8 cellular contexts compared by ENCODE assay signal in genomic region chr9:34701023-34701768, GRCh38. TPM values are rescaled to one million over a fixed set of nuclear protein-coding genes. Genes with fewer than 3 reads are reported as not detected.
A peak's percentile ranks its signal among the peaks of the same experiment; 100 is the strongest.
DNase-seq lines count a peak whose midpoint lies in the region; ATAC-seq, FAIRE-seq and TF ChIP-seq lines count a peak whose summit lies in the region.

No MANE protein-coding gene starts in this region.

- no peaks in the 10 kb centered on the region for H3K36me3 Mint-ChIP-seq in activated naive CD8-positive, alpha-beta T cell

- TF ChIP-seq POLR2A in GM12891 (IDR thresholded peaks at IDR 0.05; ENCODE audit: low read depth, low read length), result no peak

- H4K20me1 ChIP-seq in Karpas-422 (ENCODE audit: insufficient read depth, low read depth, low read length) (no peaks in the 10 kb centered on the region), SK-N-SH (ENCODE audit: insufficient read depth) (no peaks in the 10 kb centered on the region), osteoblast (ENCODE audit: insufficient read depth, low read length) (no peaks in the 10 kb centered on the region)

- peak; percentile 97 for ATAC-seq in Right ventricle myocardium superior (ENCODE audit: poor library complexity)
- no peak for ATAC-seq in GM21367 (IDR thresholded peaks at IDR 0.05; ENCODE audit: unreplicated experiment)

- H3K27ac ChIP-seq in Karpas-422 (ENCODE audit: low read length) (no peak overlapping the region), SK-N-SH (ENCODE audit: low read depth in 2 of 2, low read length in 1 of 2) (peak overlapping the region in 1 of 2 experiments; percentile 18; a peak in 2 of 4 replicates), osteoblast (ENCODE audit: low read depth, low read length) (no peak overlapping the region)

- H3K9ac ChIP-seq in Karpas-422 (ENCODE audit: low read length) (peak overlapping the region; percentile 47), SK-N-SH (peak overlapping the region; percentile 30; the same call in 1 of the 2 replicates)

- POLR2A ChIA-PET in SK-N-SH (lab: Yijun Ruan, JAX), result interaction anchor here (0.9 kb wide), 1 partner anchor 15 kb away, joined by 3 read pairs; no protein-coding TSS in a partner anchor

- intact Hi-C loops in Right ventricle myocardium superior (cut with DNase I), result loop anchor here (10.0 kb wide), 1 partner anchor 86 kb away; the partner anchor contains the start of gene RPP25L

- H3K27me3 ChIP-seq in Karpas-422 (ENCODE audit: low read length) (no peaks in the 10 kb centered on the region), SK-N-SH (ENCODE audit: insufficient read depth) (no peaks in the 10 kb centered on the region), osteoblast (ENCODE audit: insufficient read depth, low read length) (peaks cover 4% of the 10 kb centered on the region)

- H3K9me2 ChIP-seq in Karpas-422 (replicated peaks; ENCODE audit: insufficient read depth, low read length) (no peaks in the 10 kb centered on the region), SK-N-SH (no peaks in the 10 kb centered on the region)

- no peaks in the 10 kb centered on the region for H3K9me3 ChIP-seq in Karpas-422 (ENCODE audit: low read length)
- H3K9me3 ChIP-seq in SK-N-SH, result no peaks in the 10 kb centered on the region
- H3K9me3 ChIP-seq in osteoblast (ENCODE audit: low read depth, low read length), result no peaks in the 10 kb centered on the region

- FAIRE-seq in GM12891 (lab: Jason Lieb, UNC), result peak; percentile 77

- peaks cover 7% of the 10 kb centered on the region for H3K4me1 ChIP-seq in Karpas-422 (ENCODE audit: low read length)
- peaks cover 0 to 4% of the 10 kb centered on the region in 2 experiments; a peak in 1 of 4 replicates for H3K4me1 ChIP-seq in SK-N-SH (ENCODE audit: control insufficient read depth in 1 of 2, insufficient read depth in 2 of 2, low read depth in 1 of 2, low read length in 1 of 2)
- peaks cover 3% of the 10 kb centered on the region for H3K4me1 ChIP-seq in osteoblast (ENCODE audit: insufficient read depth, low read length)

- TF ChIP-seq EP300 in SK-N-SH (IDR thresholded peaks at IDR 0.05; ENCODE audit: borderline replicate concordance in 1 of 2, low read depth in 1 of 2, low read length in 1 of 2), result no peak

- peak; percentile 67 for TF ChIP-seq CTCF in SK-N-SH (IDR thresholded peaks at IDR 0.05)
- TF ChIP-seq CTCF in osteoblast (IDR thresholded peaks at IDR 0.05; ENCODE audit: extremely low read depth, low read depth, low read length), result peak; percentile 71

- peak overlapping the region; percentile 66 for H3K4me3 Mint-ChIP-seq in activated naive CD8-positive, alpha-beta T cell

- peaks cover 3% of the 10 kb centered on the region for H3K27me3 Mint-ChIP-seq in activated naive CD8-positive, alpha-beta T cell

- no peaks in the 10 kb centered on the region for H3K79me2 ChIP-seq in Karpas-422 (ENCODE audit: low read length)
- H3K79me2 ChIP-seq in SK-N-SH (ENCODE audit: insufficient read depth), result no peaks in the 10 kb centered on the region
- H3K79me2 ChIP-seq in osteoblast (ENCODE audit: insufficient read depth, low read length), result no peaks in the 10 kb centered on the region

- peak; percentile 51 for TF ChIP-seq RAD21 in SK-N-SH (IDR thresholded peaks at IDR 0.05; ENCODE audit: low read length)

- H3K27ac Mint-ChIP-seq in activated naive CD8-positive, alpha-beta T cell, result no peak overlapping the region

- H2AFZ ChIP-seq in Karpas-422 (ENCODE audit: low read length) (peak overlapping the region; percentile 64; the same call in 1 of the 2 replicates), SK-N-SH (ENCODE audit: low read depth) (peak overlapping the region; percentile 62; the same call in 1 of the 2 replicates), osteoblast (ENCODE audit: low read length) (peak overlapping the region; percentile 98)

- peak overlapping the region; percentile 64 for H3K4me2 ChIP-seq in Karpas-422 (ENCODE audit: low read depth, low read length, poor library complexity, severe bottlenecking)
- peak overlapping the region; percentile 75 for H3K4me2 ChIP-seq in SK-N-SH
- peak overlapping the region; percentile 100 for H3K4me2 ChIP-seq in osteoblast (ENCODE audit: insufficient read depth, low read length)

- H3K36me3 ChIP-seq in Karpas-422 (ENCODE audit: insufficient read depth, low read length) (no peaks in the 10 kb centered on the region), SK-N-SH (replicated peaks in 1 of 2; ENCODE audit: control insufficient read depth in 1 of 2, insufficient read depth in 2 of 2, low read length in 1 of 2) (no peaks in the 10 kb centered on the region), osteoblast (ENCODE audit: insufficient read depth, low read length) (no peaks in the 10 kb centered on the region)

- H3F3A ChIP-seq in SK-N-SH (replicated peaks; ENCODE audit: insufficient read depth), result no peaks in the 10 kb centered on the region

- 60% methylated on average over 8 of the region's 52 CpGs for WGBS in SK-N-SH (ENCODE audit: low lambda C conversion rate)

- peaks cover 8% of the 10 kb centered on the region for H3K4me1 Mint-ChIP-seq in activated naive CD8-positive, alpha-beta T cell (ENCODE audit: low read depth)

- CTCF ChIA-PET in SK-N-SH (lab: Yijun Ruan, JAX), result interaction anchor here (0.6 to 5.8 kb wide), 23 partner anchors 8 to 293 kb away, joined by 3 to 57 read pairs (median 5); partner anchors contain the start of genes CCL19, CCL21, CCL27 and DCTN3

- no peaks in the 10 kb centered on the region for H3K9me3 Mint-ChIP-seq in activated naive CD8-positive, alpha-beta T cell (ENCODE audit: low read depth)

- DNase-seq in GM12891 (ENCODE audit: insufficient read length, low spot score), result peak; percentile 56
- DNase-seq in Karpas-422, result peak; percentile 89
- DNase-seq in SK-N-SH, result peak; percentile 86
- DNase-seq in Right ventricle myocardium superior, result peak; percentile 86
- peak; percentile 96 for DNase-seq in osteoblast (ENCODE audit: insufficient read length, low spot score, missing footprints)
- peak; percentile 73 for DNase-seq in superior temporal gyrus (ENCODE audit: extremely low spot score)

- H3K4me3 ChIP-seq in Karpas-422 (ENCODE audit: low read length), result peak overlapping the region; percentile 50
- H3K4me3 ChIP-seq in SK-N-SH (ENCODE audit: low read depth in 2 of 2, low read length in 1 of 2), result peak overlapping the region; percentile 54 to 58
- H3K4me3 ChIP-seq in osteoblast (ENCODE audit: insufficient read depth, low read length), result peak overlapping the region; percentile 84

TF ChIP-seq in GM12891, 5 proteins besides CTCF, POLR2A, EP300 and RAD21:
- no peak for TF ChIP-seq TAF1 (IDR thresholded peaks at IDR 0.05; ENCODE audit: low read depth, low read length)
- no peak for TF ChIP-seq PAX5 (IDR thresholded peaks at IDR 0.05; ENCODE audit: insufficient read depth, low read length, severe bottlenecking)
- no peak for TF ChIP-seq POU2F2 (IDR thresholded peaks at IDR 0.05; ENCODE audit: low read depth, low read length)
- TF ChIP-seq POLR2AphosphoS5 (IDR thresholded peaks at IDR 0.05; ENCODE audit: low read depth, low read length), result no peak
- TF ChIP-seq SPI1 (IDR thresholded peaks at IDR 0.05; ENCODE audit: low read depth, low read length), result no peak
TF ChIP-seq in GM12891: peak in this region for 0.

TF ChIP-seq in SK-N-SH, 30 proteins besides CTCF, POLR2A, EP300 and RAD21 (continues in another document):
- 0 out of 2 replicates have a peak, but pooled peaks have one; percentile 18 for TF ChIP-seq MXI1 (IDR thresholded peaks at IDR 0.05; ENCODE audit: low read depth, low read length)
- peak; percentile 22; the same call in 1 of the 2 replicates for TF ChIP-seq SMC3 (IDR thresholded peaks at IDR 0.05; ENCODE audit: low read depth, low read length)

RNA-seq across cellular contexts. Expression of gene CCL21, which starts 8.7 kb away (rescaled TPM):
- polyA plus RNA-seq in GM12891 (2012; ENCODE audit: low read depth, missing spikeins), result not detected
- total RNA-seq in Karpas-422 (2014; rRNA removed; shearing (Covaris generic); ENCODE audit: low replicate concordance), result not detected in 2 replicates
- not detected in 2 replicates for polyA plus RNA-seq in SK-N-SH (2012; rRNA removed)
- not detected in 2 replicates for polyA plus RNA-seq in SK-N-SH (2012; cell fraction: cytosol; rRNA removed)
- polyA plus RNA-seq in SK-N-SH (2012; cell fraction: nucleus; rRNA removed), result not detected in 2 replicates
- total RNA-seq in Right ventricle myocardium superior, result 4.9 TPM
- not detected in 2 replicates for total RNA-seq in osteoblast

RNA-seq across cellular contexts. Expression of gene CCL19, which starts 10.1 kb away (rescaled TPM):
- 0.24 TPM for polyA plus RNA-seq in GM12891 (2012; ENCODE audit: low read depth, missing spikeins)
- not detected in 2 replicates for total RNA-seq in Karpas-422 (2014; rRNA removed; shearing (Covaris generic); ENCODE audit: low replicate concordance)
- not detected in 2 replicates for polyA plus RNA-seq in SK-N-SH (2012; rRNA removed)
- polyA plus RNA-seq in SK-N-SH (2012; cell fraction: cytosol; rRNA removed), result not detected in 2 replicates
- not detected in 2 replicates for polyA plus RNA-seq in SK-N-SH (2012; cell fraction: nucleus; rRNA removed)
- total RNA-seq in Right ventricle myocardium superior (0.70 TPM), osteoblast (not detected in 2 replicates)

RNA-seq across cellular contexts. Expression of gene CCL27, which starts 38.7 kb away (rescaled TPM):
- polyA plus RNA-seq in GM12891 (2012; ENCODE audit: low read depth, missing spikeins), result not detected
- total RNA-seq in Karpas-422 (2014; rRNA removed; shearing (Covaris generic); ENCODE audit: low replicate concordance), result 0.36 TPM in 1 of 2 replicates, not detected in the other
- polyA plus RNA-seq in SK-N-SH (2012; rRNA removed), result 0.10 TPM in 1 of 2 replicates, not detected in the other
- polyA plus RNA-seq in SK-N-SH (2012; cell fraction: cytosol; rRNA removed), result 0.09 and 0.16 TPM in 2 replicates
- polyA plus RNA-seq in SK-N-SH (2012; cell fraction: nucleus; rRNA removed), result 0.42 and 0.63 TPM in 2 replicates
- not detected for total RNA-seq in Right ventricle myocardium superior
- 0.36 TPM in 1 of 2 replicates, not detected in the other for total RNA-seq in osteoblast

RNA-seq across cellular contexts. Expression of gene IL11RA, which starts 49.2 kb away (rescaled TPM):
- polyA plus RNA-seq in GM12891 (2012; ENCODE audit: low read depth, missing spikeins), result 6.9 TPM
- total RNA-seq in Karpas-422 (2014; rRNA removed; shearing (Covaris generic); ENCODE audit: low replicate concordance), result 9.4 and 15.1 TPM in 2 replicates
- 16.5 and 20.8 TPM in 2 replicates for polyA plus RNA-seq in SK-N-SH (2012; rRNA removed)
- polyA plus RNA-seq in SK-N-SH (2012; cell fraction: cytosol; rRNA removed), result 4.0 and 5.5 TPM in 2 replicates
- polyA plus RNA-seq in SK-N-SH (2012; cell fraction: nucleus; rRNA removed), result 175 and 189 TPM in 2 replicates
- total RNA-seq in Right ventricle myocardium superior, result 48.8 TPM
- total RNA-seq in osteoblast, result 34.4 and 38.0 TPM in 2 replicates

RNA-seq across cellular contexts. Expression of gene GALT, which starts 54.7 kb away (rescaled TPM):
- polyA plus RNA-seq in GM12891 (2012; ENCODE audit: low read depth, missing spikeins), result 18.2 TPM
- total RNA-seq in Karpas-422 (2014; rRNA removed; shearing (Covaris generic); ENCODE audit: low replicate concordance), result 45.4 and 66.2 TPM in 2 replicates
- polyA plus RNA-seq in SK-N-SH (2012; rRNA removed), result 45.9 and 49.1 TPM in 2 replicates
- 9.8 and 13.0 TPM in 2 replicates for polyA plus RNA-seq in SK-N-SH (2012; cell fraction: cytosol; rRNA removed)
- 303 and 342 TPM in 2 replicates for polyA plus RNA-seq in SK-N-SH (2012; cell fraction: nucleus; rRNA removed)
- total RNA-seq in Right ventricle myocardium superior (53.8 TPM), osteoblast (32.6 and 38.9 TPM in 2 replicates)
